In the genomic region with DNA sequence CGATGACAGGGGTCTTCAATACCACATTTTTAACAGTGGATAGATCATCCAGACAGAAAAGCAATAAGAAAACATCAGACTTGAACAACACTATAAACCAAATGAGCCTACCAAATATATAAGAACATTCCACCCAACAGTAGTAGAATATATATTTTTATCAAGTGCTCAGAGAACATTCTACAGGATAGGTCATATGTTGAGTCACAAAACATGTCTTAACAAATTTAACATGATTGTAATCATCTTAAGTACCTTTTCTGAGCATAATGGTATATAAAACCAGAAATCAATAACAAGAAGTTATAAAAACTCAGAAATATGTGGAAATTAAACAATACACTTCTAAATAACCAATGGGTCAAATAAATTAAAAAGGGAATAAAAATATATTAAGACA, we compare ENCODE assay signal across 23 cellular contexts.
DNase-seq lines count a peak whose midpoint lies in the region; ATAC-seq and TF ChIP-seq lines count a peak whose summit lies in the region.
"Had no signal": no experiment of that assay in that cellular context is flagged by ENCODE, and none has a peak within 500 bp of the region (broad histone marks: within the 10 kb centered on the region; RNA-seq: fewer than 3 reads in every experiment).

No MANE protein-coding gene starts in this region.

- no peaks in the 10 kb centered on the region for H3K27me3 Mint-ChIP-seq in MCF 10A (ENCODE audit: insufficient read depth, unreplicated experiment)
- H3K27me3 Mint-ChIP-seq: CD4-positive, alpha-beta T cell had no signal

- POLR2A ChIA-PET in MCF 10A (lab: Yijun Ruan, JAX) = no interaction called here

- no peak overlapping the region for H3K4me3 ChIP-seq in breast epithelium
- H3K4me3 ChIP-seq in mammary epithelial cell (replicated peaks in 1 of 3; ENCODE audit: insufficient read depth in 1 of 3, low read depth in 2 of 3, low read length in 3 of 3) = no peak overlapping the region
- H3K4me3 ChIP-seq: A549; BLaER1 treated with 17β-estradiol and CSF1 and Interleukin-3, amounts not matched to agents 10 nM and 100 nM; GM12878; GM23248 had no signal

- H3K27ac Mint-ChIP-seq in MCF 10A (ENCODE audit: low read depth, unreplicated experiment) = peak overlapping the region; percentile 46
- H3K27ac Mint-ChIP-seq: CD14-positive monocyte; CD4-positive, alpha-beta T cell; CD8-positive, alpha-beta memory T cell had no signal

- intact Hi-C loops in MCF 10A (cut with micrococcal nuclease) (no loop called here), breast epithelium (cut with DNase I; ENCODE audit: low total_unique reads) (no loop called here), mammary epithelial cell (cut with micrococcal nuclease) (no loop called here)

- TF ChIP-seq CTCF in MCF 10A (IDR thresholded peaks at IDR 0.05; ENCODE audit: unreplicated experiment) (no peak), breast epithelium (IDR thresholded peaks at IDR 0.05) (no peak), mammary epithelial cell (conservative IDR thresholded peaks at IDR 0.05 in 1 of 2, IDR thresholded peaks at IDR 0.05 in 1 of 2; ENCODE audit: extremely low read depth in 1 of 2, insufficient read depth in 1 of 2, low read depth in 1 of 2, low read length in 2 of 2) (no peak), foreskin keratinocyte (conservative IDR thresholded peaks at IDR 0.05) (no peak)

- WGBS in mammary epithelial cell (ENCODE audit: low coverage, missing lambda C conversion rate) = 91% methylated on average over 1 of the region's 1 CpG

- no peak overlapping the region for H2AFZ ChIP-seq in mammary epithelial cell (ENCODE audit: low read depth, low read length)
- H2AFZ ChIP-seq: GM23248 had no signal

- BruUV-seq in MCF 10A (replicated peaks; lab: Mats Ljungman, UMichigan) (no TSS peak), mammary epithelial cell (replicated peaks; lab: Mats Ljungman, UMichigan) (no TSS peak)

- H3K4me2 ChIP-seq in mammary epithelial cell (ENCODE audit: insufficient read depth, low read depth, low read length) = peak overlapping the region; percentile 24
- H3K4me2 ChIP-seq: A549; BLaER1 treated with 17β-estradiol and CSF1 and Interleukin-3, amounts not matched to agents 10 nM and 100 nM had no signal

- H3K36me3 ChIP-seq in breast epithelium = no peaks in the 10 kb centered on the region
- no peaks in the 10 kb centered on the region for H3K36me3 ChIP-seq in mammary epithelial cell (ENCODE audit: insufficient read depth, low read length)
- H3K36me3 ChIP-seq: BE2C; BLaER1 treated with 17β-estradiol and CSF1 and Interleukin-3, amounts not matched to agents 10 nM and 100 nM had no signal

- ATAC-seq in foreskin keratinocyte (peak; percentile 37), HG02642 (IDR thresholded peaks at IDR 0.05; ENCODE audit: poor library complexity, unreplicated experiment) (no peak)
- ATAC-seq: A549, GM12878 had no signal

- DNase-seq in MCF 10A (ENCODE audit: unreplicated experiment) (no peak), breast epithelium (ENCODE audit: low spot score in 2 of 2) (no peak), mammary epithelial cell (peak; percentile 25), foreskin keratinocyte (peak in 1 of 2 donors; percentile 37), ureter (ENCODE audit: low spot score) (no peak)
- DNase-seq: ACHN; AML-193; BE2C; CD4-positive, alpha-beta T cell; CD8-positive, alpha-beta memory T cell; DMS 273 treated with DMSO at 0.1 percent for 48 hours; DMS79; EL; GDM1; GM23248; H7; HCEC 1CT had no signal

- dilution Hi-C loops in mammary epithelial cell (cut with HindIII; ENCODE audit: low sequenced_read_pairs) = no loop called here

- no peaks in the 10 kb centered on the region for H3K79me2 ChIP-seq in mammary epithelial cell (ENCODE audit: insufficient read depth, low read length)

- H4K20me1 ChIP-seq in mammary epithelial cell (ENCODE audit: insufficient read depth, low read length) = no peaks in the 10 kb centered on the region
- H4K20me1 ChIP-seq: BLaER1 treated with 17β-estradiol and CSF1 and Interleukin-3, amounts not matched to agents 10 nM and 100 nM had no signal

- no peaks in the 10 kb centered on the region for H3K4me1 Mint-ChIP-seq in MCF 10A (ENCODE audit: insufficient read depth, unreplicated experiment)
- H3K4me1 Mint-ChIP-seq: CD14-positive monocyte; CD8-positive, alpha-beta memory T cell had no signal

- H3K9me3 Mint-ChIP-seq in MCF 10A (ENCODE audit: unreplicated experiment) = no peaks in the 10 kb centered on the region

- H3K27me3 ChIP-seq in breast epithelium (no peaks in the 10 kb centered on the region), mammary epithelial cell (ENCODE audit: insufficient read depth, low read length) (no peaks in the 10 kb centered on the region), foreskin keratinocyte (no peaks in the 10 kb centered on the region)
- H3K27me3 ChIP-seq: BE2C; BLaER1 treated with 17β-estradiol and CSF1 and Interleukin-3, amounts not matched to agents 10 nM and 100 nM had no signal

- H3K27ac ChIP-seq in breast epithelium = no peak overlapping the region
- H3K27ac ChIP-seq in mammary epithelial cell (ENCODE audit: insufficient read depth, low read depth, low read length) = no peak overlapping the region
- no peak overlapping the region for H3K27ac ChIP-seq in foreskin keratinocyte
- H3K27ac ChIP-seq: 22Rv1; A549; BLaER1 treated with 17β-estradiol and CSF1 and Interleukin-3, amounts not matched to agents 10 nM and 100 nM; GM23248 had no signal

- peaks cover 0 to 5% of the 10 kb centered on the region in 2 donors for H3K9me3 ChIP-seq in breast epithelium
- H3K9me3 ChIP-seq in mammary epithelial cell (replicated peaks; ENCODE audit: insufficient read depth, low read length) = no peaks in the 10 kb centered on the region
- H3K9me3 ChIP-seq: A549; BE2C; BLaER1 treated with 17β-estradiol and CSF1 and Interleukin-3, amounts not matched to agents 10 nM and 100 nM had no signal

- H3K4me3 Mint-ChIP-seq in MCF 10A (ENCODE audit: unreplicated experiment) = no peak overlapping the region
- H3K4me3 Mint-ChIP-seq: CD14-positive monocyte; CD4-positive, alpha-beta T cell; CD8-positive, alpha-beta memory T cell had no signal

- CTCF ChIA-PET in MCF 10A (lab: Yijun Ruan, JAX) = no interaction called here
- CTCF ChIA-PET in mammary epithelial cell (lab: Charles Lee; ENCODE audit: low non-redundant PET) = no interaction called here

- H3K36me3 Mint-ChIP-seq in MCF 10A (ENCODE audit: insufficient read depth, unreplicated experiment) = no peaks in the 10 kb centered on the region
- H3K36me3 Mint-ChIP-seq: CD14-positive monocyte had no signal

- in situ Hi-C loops in mammary epithelial cell (cut with MboI; ENCODE audit: low sequenced_read_pairs in 2 of 2) = no loop called here

- H3K9ac ChIP-seq in mammary epithelial cell (ENCODE audit: insufficient read depth, low read length) = no peak overlapping the region
- H3K9ac ChIP-seq: BLaER1 treated with 17β-estradiol and CSF1 and Interleukin-3, amounts not matched to agents 10 nM and 100 nM; GM23248 had no signal

- TF ChIP-seq POLR2A in breast epithelium (IDR thresholded peaks at IDR 0.05) = no peak

- no peaks in the 10 kb centered on the region for H3K4me1 ChIP-seq in breast epithelium
- H3K4me1 ChIP-seq in mammary epithelial cell (ENCODE audit: insufficient read depth, low read length) = peaks cover 6% of the 10 kb centered on the region
- peaks cover 15% of the 10 kb centered on the region for H3K4me1 ChIP-seq in foreskin keratinocyte
- H3K4me1 ChIP-seq: A549; BE2C; BLaER1 treated with 17β-estradiol and CSF1 and Interleukin-3, amounts not matched to agents 10 nM and 100 nM had no signal
